In the genomic region with DNA sequence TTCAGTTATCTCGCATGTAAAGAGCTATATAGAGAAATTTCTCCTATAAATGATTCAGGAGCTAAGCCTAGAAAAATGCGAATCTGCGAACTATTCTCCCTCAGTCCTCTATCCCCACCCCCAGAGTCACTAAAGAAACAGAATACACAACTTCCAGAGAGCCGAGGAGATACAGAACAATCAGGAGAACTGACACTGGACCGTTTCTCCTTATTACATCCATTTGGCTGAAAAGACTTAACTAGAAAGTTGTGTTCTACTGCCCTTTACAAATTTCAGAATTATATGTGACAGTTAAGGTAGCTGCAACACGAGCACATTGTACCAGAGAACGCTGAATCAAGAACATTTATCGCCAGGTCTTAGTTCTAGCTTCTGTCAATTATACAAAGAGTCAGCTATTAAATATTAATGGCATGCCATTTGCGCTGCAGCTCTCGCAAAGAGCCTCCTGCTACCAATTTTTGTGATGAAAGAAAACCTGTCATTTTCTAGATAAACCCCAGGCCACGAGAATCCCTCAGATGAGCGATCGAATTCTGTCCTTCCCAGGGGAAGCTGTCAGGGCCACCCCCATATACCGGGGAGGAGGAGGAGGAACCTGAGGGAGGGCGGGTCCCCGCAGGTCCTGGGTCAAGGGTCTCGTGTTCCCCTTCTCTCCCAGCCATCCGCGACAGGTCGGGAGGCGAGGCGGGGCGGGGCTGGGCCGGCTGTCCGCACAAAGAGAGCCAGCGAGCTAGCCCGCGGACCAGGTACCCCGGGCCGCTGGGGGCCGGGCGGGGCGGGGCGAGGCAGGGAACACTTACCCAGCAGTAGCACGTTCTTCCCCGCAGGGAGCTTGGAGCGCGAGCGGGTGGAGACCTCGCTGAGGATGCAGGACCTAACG, we compare ENCODE assay signal across 9 cellular contexts. TPM values are rescaled to one million over a fixed set of nuclear protein-coding genes. Genes with fewer than 3 reads are reported as not detected.
DNase-seq lines count a peak whose midpoint lies in the region; ATAC-seq, FAIRE-seq and TF ChIP-seq lines count a peak whose summit lies in the region.
"Had no signal": no experiment of that assay in that cellular context is flagged by ENCODE, and none has a peak within 500 bp of the region (broad histone marks: within the 10 kb centered on the region; RNA-seq: fewer than 3 reads in every experiment).

No MANE protein-coding gene starts in this region.

- CTCF ChIA-PET in HepG2 (lab: Yijun Ruan, JAX; ENCODE audit: low intra/inter-chr PET ratio, low total read pairs), result no interaction called here

- H3K27me3 ChIP-seq in HAP-1 (ENCODE audit: low read depth) (no peaks in the 10 kb centered on the region), HepG2 (ENCODE audit: control insufficient read depth in 1 of 2, insufficient read depth in 2 of 2, low read length in 2 of 2) (no peaks in the 10 kb centered on the region)

- H2AFZ ChIP-seq in HepG2 (ENCODE audit: low read length), result no peak overlapping the region

- POLR2A ChIA-PET in HepG2 (lab: Yijun Ruan, JAX), result interaction anchor here (1.0 to 1.4 kb wide), 5 partner anchors 10 to 115 kb away, joined by 3 to 7 read pairs (median 4); partner anchors contain the start of gene CNOT10

- peaks cover 44% of the 10 kb centered on the region for H3K79me2 ChIP-seq in HepG2 (ENCODE audit: insufficient read depth, low read length)

- intact Hi-C loops in HepG2 (cut with micrococcal nuclease; ENCODE audit: unreplicated experiment), result loop anchor here (1.0 to 10.0 kb wide), 5 partner anchors 9 to 1075 kb away; partner anchors contain the start of gene CNOT10

- TF ChIP-seq CTCF in WI38 (IDR thresholded peaks at IDR 0.05; ENCODE audit: low read depth, low read length) (no peak), HepG2 (CRISPR knock-in tag; IDR thresholded peaks at IDR 0.05) (no peak)

- DNase-seq in DMS 273 (lab: John Stamatoyannopoulos, UW; ENCODE audit: unreplicated experiment), result peak; percentile 75
- no peak for DNase-seq in DMS 273 treated with DMSO at 0.1 percent for 48 hours (lab: John Stamatoyannopoulos, UW)
- DNase-seq in HAP-1 (ENCODE audit: low spot score in 2 of 2), result peak; percentile 76 to 85
- DNase-seq in Kasumi-1 (lab: John Stamatoyannopoulos, UW), result peak; percentile 49 to 63
- peak; percentile 64 for DNase-seq in dermis blood vessel endothelial cell
- DNase-seq in HepG2 (ENCODE audit: low spot score), result peak; percentile 57
- DNase-seq in stimulated activated CD4-positive, alpha-beta T cell treated with anti-CD3 and anti-CD28 coated beads, Interleukin-2, amount 100 ng/mL, for 48 hours, result peak; percentile 29

- H4K20me1 ChIP-seq in HepG2 (ENCODE audit: insufficient read depth, low read length), result peaks cover 11% of the 10 kb centered on the region; the same call in 1 of the 2 replicates

- no peak for TF ChIP-seq EP300 in HepG2 (IDR thresholded peaks at IDR 0.05; ENCODE audit: low read depth in 2 of 2, low read length in 2 of 2)
- no peak for TF ChIP-seq EP300 in HepG2 (CRISPR knock-in tag; IDR thresholded peaks at IDR 0.05; ENCODE audit: borderline replicate concordance)

- TSS peak; percentile 56 for BruUV-seq in HepG2 (replicated peaks; lab: Mats Ljungman, UMichigan)

- peak overlapping the region; percentile 79 for H3K4me2 ChIP-seq in HepG2 (ENCODE audit: low read depth, low read length)

- H3K9ac ChIP-seq in HepG2 (ENCODE audit: insufficient read depth, low read depth, low read length), result peak overlapping the region; percentile 98

- 5% methylated on average over 18 of the region's 41 CpGs for WGBS in HepG2 (ENCODE audit: low lambda C conversion rate)

- TF ChIP-seq RAD21 in HepG2 (CRISPR knock-in tag; IDR thresholded peaks at IDR 0.05), result no peak

- peak overlapping the region; percentile 90 for H3K4me3 ChIP-seq in HAP-1
- H3K4me3 ChIP-seq in WI38 (ENCODE audit: low read depth, low read length), result peak overlapping the region; percentile 84
- H3K4me3 ChIP-seq in HepG2 (replicated peaks in 1 of 3; ENCODE audit: insufficient read depth in 1 of 3, low read depth in 2 of 3, low read length in 3 of 3), result peak overlapping the region; percentile 90 to 99 (median 97)

- peak; percentile 85 for ATAC-seq in HepG2

- no peaks in the 10 kb centered on the region for H3K9me3 ChIP-seq in HAP-1
- no peaks in the 10 kb centered on the region for H3K9me3 ChIP-seq in HepG2 (ENCODE audit: low read length)

- in situ Hi-C loops in HAP-1 (cut with MboI; ENCODE audit: low sequenced_read_pairs) (no loop called here), HepG2 (cut with HindIII; ENCODE audit: extremely low pct_ligation_motif_present, low pct_unique_long_range_greater_than_20kb) (no loop called here)

- TF ChIP-seq POLR2A in HepG2 (IDR thresholded peaks at IDR 0.05; ENCODE audit: insufficient read depth in 1 of 2, low read depth in 2 of 2, low read length in 2 of 2), result peak; percentile 13 to 81; a peak in 3 of 4 replicates

- peaks cover 8% of the 10 kb centered on the region for H3K36me3 ChIP-seq in HAP-1 (replicated peaks)
- H3K36me3 ChIP-seq in HepG2 (replicated peaks in 1 of 2; ENCODE audit: control insufficient read depth in 1 of 2, insufficient read depth in 2 of 2, low read length in 2 of 2), result peaks cover 4% of the 10 kb centered on the region in 2 experiments; a peak in 3 of 5 replicates

- H3K4me1 ChIP-seq in HAP-1, result peaks cover 16% of the 10 kb centered on the region
- H3K4me1 ChIP-seq in HepG2 (ENCODE audit: insufficient read depth, low read length), result peaks cover 49% of the 10 kb centered on the region

- peak overlapping the region; percentile 97 for H3K27ac ChIP-seq in HepG2 (ENCODE audit: extremely low read length, insufficient read depth, low read length)

- FAIRE-seq in HepG2 (lab: Jason Lieb, UNC), result peak; percentile 79
- FAIRE-seq: A204.1 had no signal

TF ChIP-seq in HepG2, 621 proteins besides CTCF, POLR2A, EP300 and RAD21 (continues in another document):
- TF ChIP-seq ZNF607 (CRISPR knock-in tag; IDR thresholded peaks at IDR 0.05; ENCODE audit: borderline replicate concordance) (0 out of 2 replicates have a peak, but pooled peaks have one; percentile 13), HNF4G (IDR thresholded peaks at IDR 0.05; ENCODE audit: borderline replicate concordance, low read depth, low read length) (0 out of 2 replicates have a peak, but pooled peaks have one; percentile 28), HNF4G (CRISPR knock-in tag; IDR thresholded peaks at IDR 0.05; ENCODE audit: borderline replicate concordance, low read depth) (no peak), KDM5A (IDR thresholded peaks at IDR 0.05; ENCODE audit: borderline replicate concordance, low read length) (no peak), ZNF44 (CRISPR knock-in tag; IDR thresholded peaks at IDR 0.05) (no peak), ZNF598 (CRISPR knock-in tag; IDR thresholded peaks at IDR 0.05; ENCODE audit: borderline replicate concordance) (no peak), E2F2 (CRISPR knock-in tag; IDR thresholded peaks at IDR 0.05; ENCODE audit: borderline replicate concordance) (no peak), AKAP8 (CRISPR knock-in tag; IDR thresholded peaks at IDR 0.05) (no peak), SP2 (CRISPR knock-in tag; IDR thresholded peaks at IDR 0.05) (no peak), ZNF3 (CRISPR knock-in tag; IDR thresholded peaks at IDR 0.05) (no peak), ZSCAN29 (CRISPR knock-in tag; conservative IDR thresholded peaks at IDR 0.05) (no peak), ATF2 (CRISPR knock-in tag; IDR thresholded peaks at IDR 0.05) (no peak)

RNA-seq across cellular contexts. Expression of gene DYNC1LI1, which starts 0.9 kb away (rescaled TPM):
- total RNA-seq in dermis blood vessel endothelial cell, result 49.0 and 70.5 TPM in 2 replicates
- 37.1 and 51.6 TPM in 2 replicates for total RNA-seq in HepG2 (2016; rRNA removed; fragmentation: Illumina TruSeq; extraction: Trizol)
- total RNA-seq in HepG2 (2016; cell fraction: cytosol; rRNA removed; fragmentation: Illumina TruSeq; extraction: Trizol; ENCODE audit: low read depth), result 33.6 and 36.9 TPM in 2 replicates
- total RNA-seq in HepG2 (2016; cell fraction: insoluble cytoplasmic fraction; rRNA removed; fragmentation: Illumina TruSeq; extraction: Trizol), result 39.2 and 45.8 TPM in 2 replicates
- total RNA-seq in HepG2 (2016; cell fraction: membrane; rRNA removed; fragmentation: Illumina TruSeq; extraction: Trizol), result 14.4 and 17.4 TPM in 2 replicates
- total RNA-seq in HepG2 (2016; cell fraction: nucleus; rRNA removed; fragmentation: Illumina TruSeq; extraction: Trizol), result 25.8 and 26.3 TPM in 2 replicates
- 10.5 and 13.4 TPM in 2 replicates for polyA plus RNA-seq in HepG2 (2011; rRNA removed)
- 6.3 and 7.7 TPM in 2 replicates for polyA plus RNA-seq in HepG2 (2011; cell fraction: cytosol; rRNA removed)
- 5.8 and 6.5 TPM in 2 replicates for polyA plus RNA-seq in HepG2 (2011; cell fraction: nucleus; rRNA removed)
- polyA plus RNA-seq in HepG2 (2012), result 18.4 and 21.5 TPM in 2 replicates
- polyA plus RNA-seq in HepG2 (2016; cell fraction: cytosol; fragmentation: Illumina TruSeq; extraction: Trizol; ENCODE audit: low read depth), result 3.1 and 3.3 TPM in 2 replicates
- polyA plus RNA-seq in HepG2 (2016; cell fraction: insoluble cytoplasmic fraction; fragmentation: Illumina TruSeq; extraction: Trizol; ENCODE audit: low read depth), result 48.8 and 52.8 TPM in 2 replicates
- 6.3 TPM in 2 replicates for polyA plus RNA-seq in HepG2 (2016; cell fraction: membrane; fragmentation: Illumina TruSeq; extraction: Trizol; ENCODE audit: low read depth)
- polyA plus RNA-seq in HepG2 (2016; cell fraction: nucleus; fragmentation: Illumina TruSeq; extraction: Trizol; ENCODE audit: insufficient read depth, low read depth), result 23.4 and 26.9 TPM in 2 replicates
- polyA minus RNA-seq in HepG2 (2011; rRNA and poly(A)+ RNA removed; ENCODE audit: low replicate concordance), result 10.8 and 15.6 TPM in 2 replicates
- 8.9 and 10.4 TPM in 2 replicates for polyA minus RNA-seq in HepG2 (2011; cell fraction: cytosol; rRNA and poly(A)+ RNA removed)
- polyA minus RNA-seq in HepG2 (2011; cell fraction: nucleus; rRNA and poly(A)+ RNA removed), result 26.1 and 27.7 TPM in 2 replicates
